ENCODE assay signal across 2 cellular contexts in the genomic region with DNA sequence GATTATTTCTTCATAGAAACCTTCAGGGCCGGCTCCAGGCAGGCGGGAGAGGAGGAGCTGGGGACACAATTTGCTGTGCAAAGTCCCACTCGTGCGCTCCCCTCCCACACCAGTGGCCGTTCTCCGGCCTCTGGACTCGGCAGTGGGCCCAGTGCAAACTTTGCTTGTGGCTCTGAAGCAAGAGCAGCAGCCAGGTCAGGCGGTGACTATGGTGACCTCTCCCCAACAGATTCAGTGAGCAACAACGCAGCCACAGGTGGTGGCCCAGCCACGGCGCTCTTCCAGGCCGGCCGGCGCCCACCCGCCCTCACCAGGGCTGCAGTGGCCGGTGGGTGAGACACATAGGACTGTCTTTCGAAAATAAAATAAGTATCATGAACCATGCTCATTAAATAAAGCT.
TF ChIP-seq lines count a peak whose summit lies in the region.

No MANE protein-coding gene starts in this region.

TF ChIP-seq in HCT116, 20 proteins besides CTCF, POLR2A, EP300 and RAD21:
- TF ChIP-seq ZNF274 (IDR thresholded peaks at IDR 0.05; ENCODE audit: low read depth, low read length) (no peak), EZH2 (IDR thresholded peaks at IDR 0.05) (no peak), CEBPB (IDR thresholded peaks at IDR 0.05; ENCODE audit: low read depth) (no peak), FOSL1 (IDR thresholded peaks at IDR 0.05; ENCODE audit: low read depth) (no peak)
- TF ChIP-seq, protein P1, sequence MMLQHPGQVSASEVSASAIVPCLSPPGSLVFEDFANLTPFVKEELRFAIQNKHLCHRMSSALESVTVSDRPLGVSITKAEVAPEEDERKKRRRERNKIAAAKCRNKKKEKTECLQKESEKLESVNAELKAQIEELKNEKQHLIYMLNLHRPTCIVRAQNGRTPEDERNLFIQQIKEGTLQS (IDR thresholded peaks at IDR 0.05) = no peak

TF ChIP-seq in HepG2, 621 proteins besides CTCF, POLR2A, EP300 and RAD21 (continues in another document):
- TF ChIP-seq SCMH1 (CRISPR knock-in tag; IDR thresholded peaks at IDR 0.05; ENCODE audit: borderline replicate concordance) = no peak
- TF ChIP-seq MTA1 (CRISPR knock-in tag; IDR thresholded peaks at IDR 0.05; ENCODE audit: borderline replicate concordance) = peak; percentile 89; the same call in 1 of the 2 replicates
- no peak for TF ChIP-seq XBP1 (CRISPR knock-in tag; IDR thresholded peaks at IDR 0.05)
- peak; percentile 12; the same call in 1 of the 2 replicates for TF ChIP-seq RFX1 (IDR thresholded peaks at IDR 0.05)
- TF ChIP-seq, protein P2, sequence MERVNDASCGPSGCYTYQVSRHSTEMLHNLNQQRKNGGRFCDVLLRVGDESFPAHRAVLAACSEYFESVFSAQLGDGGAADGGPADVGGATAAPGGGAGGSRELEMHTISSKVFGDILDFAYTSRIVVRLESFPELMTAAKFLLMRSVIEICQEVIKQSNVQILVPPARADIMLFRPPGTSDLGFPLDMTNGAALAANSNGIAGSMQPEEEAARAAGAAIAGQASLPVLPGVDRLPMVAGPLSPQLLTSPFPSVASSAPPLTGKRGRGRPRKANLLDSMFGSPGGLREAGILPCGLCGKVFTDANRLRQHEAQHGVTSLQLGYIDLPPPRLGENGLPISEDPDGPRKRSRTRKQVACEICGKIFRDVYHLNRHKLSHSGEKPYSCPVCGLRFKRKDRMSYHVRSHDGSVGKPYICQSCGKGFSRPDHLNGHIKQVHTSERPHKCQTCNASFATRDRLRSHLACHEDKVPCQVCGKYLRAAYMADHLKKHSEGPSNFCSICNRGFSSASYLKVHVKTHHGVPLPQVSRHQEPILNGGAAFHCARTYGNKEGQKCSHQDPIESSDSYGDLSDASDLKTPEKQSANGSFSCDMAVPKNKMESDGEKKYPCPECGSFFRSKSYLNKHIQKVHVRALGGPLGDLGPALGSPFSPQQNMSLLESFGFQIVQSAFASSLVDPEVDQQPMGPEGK (CRISPR knock-in tag; IDR thresholded peaks at IDR 0.05) = peak; percentile 40; the same call in 1 of the 2 replicates
- no peak for TF ChIP-seq ZNF773 (CRISPR knock-in tag; IDR thresholded peaks at IDR 0.05; ENCODE audit: borderline replicate concordance)
- no peak for TF ChIP-seq MAFF (IDR thresholded peaks at IDR 0.05; ENCODE audit: low read depth, low read length)
- TF ChIP-seq, protein P3, sequence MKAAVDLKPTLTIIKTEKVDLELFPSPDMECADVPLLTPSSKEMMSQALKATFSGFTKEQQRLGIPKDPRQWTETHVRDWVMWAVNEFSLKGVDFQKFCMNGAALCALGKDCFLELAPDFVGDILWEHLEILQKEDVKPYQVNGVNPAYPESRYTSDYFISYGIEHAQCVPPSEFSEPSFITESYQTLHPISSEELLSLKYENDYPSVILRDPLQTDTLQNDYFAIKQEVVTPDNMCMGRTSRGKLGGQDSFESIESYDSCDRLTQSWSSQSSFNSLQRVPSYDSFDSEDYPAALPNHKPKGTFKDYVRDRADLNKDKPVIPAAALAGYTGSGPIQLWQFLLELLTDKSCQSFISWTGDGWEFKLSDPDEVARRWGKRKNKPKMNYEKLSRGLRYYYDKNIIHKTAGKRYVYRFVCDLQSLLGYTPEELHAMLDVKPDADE (CRISPR knock-in tag; IDR thresholded peaks at IDR 0.05) = no peak
- TF ChIP-seq ZBTB3 (CRISPR knock-in tag; IDR thresholded peaks at IDR 0.05; ENCODE audit: borderline replicate concordance, low read depth) = no peak
- no peak for TF ChIP-seq AGO2 (optimal IDR thresholded peaks at IDR 0.05; ENCODE audit: low read depth, low read length)
- TF ChIP-seq SALL1 (CRISPR knock-in tag; IDR thresholded peaks at IDR 0.05) = peak; percentile 86
- no peak for TF ChIP-seq HNRNPL (IDR thresholded peaks at IDR 0.05; ENCODE audit: low read depth, low read length)
- no peak for TF ChIP-seq ZNF879 (CRISPR knock-in tag; IDR thresholded peaks at IDR 0.05)
- no peak for TF ChIP-seq ZNF839 (CRISPR knock-in tag; IDR thresholded peaks at IDR 0.05; ENCODE audit: borderline replicate concordance)
- TF ChIP-seq PHB2 (IDR thresholded peaks at IDR 0.05; ENCODE audit: partially characterized antibody) = no peak
- TF ChIP-seq TEAD3 (CRISPR knock-in tag; optimal IDR thresholded peaks at IDR 0.05; ENCODE audit: borderline replicate concordance) = no peak
- TF ChIP-seq ZNF615 (CRISPR knock-in tag; IDR thresholded peaks at IDR 0.05; ENCODE audit: borderline replicate concordance) = no peak
- TF ChIP-seq GLI4 (CRISPR knock-in tag; IDR thresholded peaks at IDR 0.05; ENCODE audit: borderline replicate concordance) = no peak
- TF ChIP-seq, protein P4, sequence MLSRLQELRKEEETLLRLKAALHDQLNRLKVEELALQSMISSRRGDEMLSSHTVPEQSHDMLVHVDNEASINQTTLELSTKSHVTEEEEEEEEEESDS (CRISPR knock-in tag; IDR thresholded peaks at IDR 0.05; ENCODE audit: borderline replicate concordance) = no peak
- no peak for TF ChIP-seq ZNF781 (CRISPR knock-in tag; IDR thresholded peaks at IDR 0.05; ENCODE audit: borderline replicate concordance, not compliant biosample characterization)
- peak; percentile 86 for TF ChIP-seq HNF4A (CRISPR knock-in tag; IDR thresholded peaks at IDR 0.05)
- TF ChIP-seq, protein P5, sequence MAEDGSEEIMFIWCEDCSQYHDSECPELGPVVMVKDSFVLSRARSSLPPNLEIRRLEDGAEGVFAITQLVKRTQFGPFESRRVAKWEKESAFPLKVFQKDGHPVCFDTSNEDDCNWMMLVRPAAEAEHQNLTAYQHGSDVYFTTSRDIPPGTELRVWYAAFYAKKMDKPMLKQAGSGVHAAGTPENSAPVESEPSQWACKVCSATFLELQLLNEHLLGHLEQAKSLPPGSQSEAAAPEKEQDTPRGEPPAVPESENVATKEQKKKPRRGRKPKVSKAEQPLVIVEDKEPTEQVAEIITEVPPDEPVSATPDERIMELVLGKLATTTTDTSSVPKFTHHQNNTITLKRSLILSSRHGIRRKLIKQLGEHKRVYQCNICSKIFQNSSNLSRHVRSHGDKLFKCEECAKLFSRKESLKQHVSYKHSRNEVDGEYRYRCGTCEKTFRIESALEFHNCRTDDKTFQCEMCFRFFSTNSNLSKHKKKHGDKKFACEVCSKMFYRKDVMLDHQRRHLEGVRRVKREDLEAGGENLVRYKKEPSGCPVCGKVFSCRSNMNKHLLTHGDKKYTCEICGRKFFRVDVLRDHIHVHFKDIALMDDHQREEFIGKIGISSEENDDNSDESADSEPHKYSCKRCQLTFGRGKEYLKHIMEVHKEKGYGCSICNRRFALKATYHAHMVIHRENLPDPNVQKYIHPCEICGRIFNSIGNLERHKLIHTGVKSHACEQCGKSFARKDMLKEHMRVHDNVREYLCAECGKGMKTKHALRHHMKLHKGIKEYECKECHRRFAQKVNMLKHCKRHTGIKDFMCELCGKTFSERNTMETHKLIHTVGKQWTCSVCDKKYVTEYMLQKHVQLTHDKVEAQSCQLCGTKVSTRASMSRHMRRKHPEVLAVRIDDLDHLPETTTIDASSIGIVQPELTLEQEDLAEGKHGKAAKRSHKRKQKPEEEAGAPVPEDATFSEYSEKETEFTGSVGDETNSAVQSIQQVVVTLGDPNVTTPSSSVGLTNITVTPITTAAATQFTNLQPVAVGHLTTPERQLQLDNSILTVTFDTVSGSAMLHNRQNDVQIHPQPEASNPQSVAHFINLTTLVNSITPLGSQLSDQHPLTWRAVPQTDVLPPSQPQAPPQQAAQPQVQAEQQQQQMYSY (CRISPR knock-in tag; IDR thresholded peaks at IDR 0.05) = no peak
- no peak for TF ChIP-seq ZNF12 (CRISPR knock-in tag; IDR thresholded peaks at IDR 0.05)
- no peak for TF ChIP-seq RBM22 (optimal IDR thresholded peaks at IDR 0.05; ENCODE audit: low read length)
- TF ChIP-seq, protein P6, sequence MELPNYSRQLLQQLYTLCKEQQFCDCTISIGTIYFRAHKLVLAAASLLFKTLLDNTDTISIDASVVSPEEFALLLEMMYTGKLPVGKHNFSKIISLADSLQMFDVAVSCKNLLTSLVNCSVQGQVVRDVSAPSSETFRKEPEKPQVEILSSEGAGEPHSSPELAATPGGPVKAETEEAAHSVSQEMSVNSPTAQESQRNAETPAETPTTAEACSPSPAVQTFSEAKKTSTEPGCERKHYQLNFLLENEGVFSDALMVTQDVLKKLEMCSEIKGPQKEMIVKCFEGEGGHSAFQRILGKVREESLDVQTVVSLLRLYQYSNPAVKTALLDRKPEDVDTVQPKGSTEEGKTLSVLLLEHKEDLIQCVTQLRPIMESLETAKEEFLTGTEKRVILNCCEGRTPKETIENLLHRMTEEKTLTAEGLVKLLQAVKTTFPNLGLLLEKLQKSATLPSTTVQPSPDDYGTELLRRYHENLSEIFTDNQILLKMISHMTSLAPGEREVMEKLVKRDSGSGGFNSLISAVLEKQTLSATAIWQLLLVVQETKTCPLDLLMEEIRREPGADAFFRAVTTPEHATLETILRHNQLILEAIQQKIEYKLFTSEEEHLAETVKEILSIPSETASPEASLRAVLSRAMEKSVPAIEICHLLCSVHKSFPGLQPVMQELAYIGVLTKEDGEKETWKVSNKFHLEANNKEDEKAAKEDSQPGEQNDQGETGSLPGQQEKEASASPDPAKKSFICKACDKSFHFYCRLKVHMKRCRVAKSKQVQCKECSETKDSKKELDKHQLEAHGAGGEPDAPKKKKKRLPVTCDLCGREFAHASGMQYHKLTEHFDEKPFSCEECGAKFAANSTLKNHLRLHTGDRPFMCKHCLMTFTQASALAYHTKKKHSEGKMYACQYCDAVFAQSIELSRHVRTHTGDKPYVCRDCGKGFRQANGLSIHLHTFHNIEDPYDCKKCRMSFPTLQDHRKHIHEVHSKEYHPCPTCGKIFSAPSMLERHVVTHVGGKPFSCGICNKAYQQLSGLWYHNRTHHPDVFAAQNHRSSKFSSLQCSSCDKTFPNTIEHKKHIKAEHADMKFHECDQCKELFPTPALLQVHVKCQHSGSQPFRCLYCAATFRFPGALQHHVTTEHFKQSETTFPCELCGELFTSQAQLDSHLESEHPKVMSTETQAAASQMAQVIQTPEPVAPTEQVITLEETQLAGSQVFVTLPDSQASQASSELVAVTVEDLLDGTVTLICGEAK (IDR thresholded peaks at IDR 0.05) = no peak
- TF ChIP-seq, protein P6 (CRISPR knock-in tag; IDR thresholded peaks at IDR 0.05) = no peak
- TF ChIP-seq MXI1 (IDR thresholded peaks at IDR 0.05; ENCODE audit: borderline replicate concordance, low read depth, low read length) = no peak
- no peak for TF ChIP-seq ASH2L (IDR thresholded peaks at IDR 0.05; ENCODE audit: insufficient read length, low read depth, low read length)
- no peak for TF ChIP-seq PAWR (CRISPR knock-in tag; IDR thresholded peaks at IDR 0.05; ENCODE audit: borderline replicate concordance)
- peak; percentile 67 for TF ChIP-seq HDAC1 (CRISPR knock-in tag; IDR thresholded peaks at IDR 0.05)
- peak; percentile 86 for TF ChIP-seq CEBPB (IDR thresholded peaks at IDR 0.05; ENCODE audit: borderline replicate concordance, low read depth, low read length)
- no peak for TF ChIP-seq ZNF850 (CRISPR knock-in tag; conservative IDR thresholded peaks at IDR 0.05)
- TF ChIP-seq ATF7-NPFF (CRISPR knock-in tag; IDR thresholded peaks at IDR 0.05; ENCODE audit: low read depth) = no peak
- peak; percentile 45 for TF ChIP-seq ZFY (CRISPR knock-in tag; IDR thresholded peaks at IDR 0.05)
- TF ChIP-seq ZSCAN30 (CRISPR knock-in tag; IDR thresholded peaks at IDR 0.05) = no peak
- TF ChIP-seq ZFP41 (CRISPR knock-in tag; IDR thresholded peaks at IDR 0.05; ENCODE audit: borderline replicate concordance) = no peak
- TF ChIP-seq, protein P7, sequence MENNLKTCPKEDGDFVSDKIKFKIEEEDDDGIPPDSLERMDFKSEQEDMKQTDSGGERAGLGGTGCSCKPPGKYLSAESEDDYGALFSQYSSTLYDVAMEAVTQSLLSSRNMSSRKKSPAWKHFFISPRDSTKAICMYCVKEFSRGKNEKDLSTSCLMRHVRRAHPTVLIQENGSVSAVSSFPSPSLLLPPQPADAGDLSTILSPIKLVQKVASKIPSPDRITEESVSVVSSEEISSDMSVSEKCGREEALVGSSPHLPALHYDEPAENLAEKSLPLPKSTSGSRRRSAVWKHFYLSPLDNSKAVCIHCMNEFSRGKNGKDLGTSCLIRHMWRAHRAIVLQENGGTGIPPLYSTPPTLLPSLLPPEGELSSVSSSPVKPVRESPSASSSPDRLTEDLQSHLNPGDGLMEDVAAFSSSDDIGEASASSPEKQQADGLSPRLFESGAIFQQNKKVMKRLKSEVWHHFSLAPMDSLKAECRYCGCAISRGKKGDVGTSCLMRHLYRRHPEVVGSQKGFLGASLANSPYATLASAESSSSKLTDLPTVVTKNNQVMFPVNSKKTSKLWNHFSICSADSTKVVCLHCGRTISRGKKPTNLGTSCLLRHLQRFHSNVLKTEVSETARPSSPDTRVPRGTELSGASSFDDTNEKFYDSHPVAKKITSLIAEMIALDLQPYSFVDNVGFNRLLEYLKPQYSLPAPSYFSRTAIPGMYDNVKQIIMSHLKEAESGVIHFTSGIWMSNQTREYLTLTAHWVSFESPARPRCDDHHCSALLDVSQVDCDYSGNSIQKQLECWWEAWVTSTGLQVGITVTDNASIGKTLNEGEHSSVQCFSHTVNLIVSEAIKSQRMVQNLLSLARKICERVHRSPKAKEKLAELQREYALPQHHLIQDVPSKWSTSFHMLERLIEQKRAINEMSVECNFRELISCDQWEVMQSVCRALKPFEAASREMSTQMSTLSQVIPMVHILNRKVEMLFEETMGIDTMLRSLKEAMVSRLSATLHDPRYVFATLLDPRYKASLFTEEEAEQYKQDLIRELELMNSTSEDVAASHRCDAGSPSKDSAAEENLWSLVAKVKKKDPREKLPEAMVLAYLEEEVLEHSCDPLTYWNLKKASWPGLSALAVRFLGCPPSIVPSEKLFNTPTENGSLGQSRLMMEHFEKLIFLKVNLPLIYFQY (CRISPR knock-in tag; IDR thresholded peaks at IDR 0.05; ENCODE audit: borderline replicate concordance) = no peak
- TF ChIP-seq MAZ (IDR thresholded peaks at IDR 0.05; ENCODE audit: borderline replicate concordance, low read depth, low read length) = 0 out of 2 replicates have a peak, but pooled peaks have one; percentile 31
- TF ChIP-seq MAZ (CRISPR knock-in tag; IDR thresholded peaks at IDR 0.05; ENCODE audit: low read depth) = no peak
